20 cellular contexts compared by ENCODE assay signal in genomic region chr10:14613570-14613918, GRCh38.
"Had no signal": no experiment of that assay in that cellular context is flagged by ENCODE, and none has a peak within 500 bp of the region (broad histone marks: within the 10 kb centered on the region; RNA-seq: fewer than 3 reads in every experiment).

No MANE protein-coding gene starts in this region.

- H3K4me2 ChIP-seq: neural progenitor cell had no signal

- H3K36me3 Mint-ChIP-seq: activated naive CD4-positive, alpha-beta T cell treated with anti-CD3 and anti-CD28 coated beads, Interleukin-2, amount 50 U/mL, for 72 hours; neural progenitor cell; stimulated activated memory B cell treated with anti-CD40 and anti-IgM and Interleukin-4, amounts not matched to agents 10 μg/mL and 1 μg/mL and 100 μg/mL, for 72 hours; WTC11 had no signal

- H3K27ac Mint-ChIP-seq: activated CD8-positive, alpha-beta T cell treated with anti-CD3 and anti-CD28 coated beads for 36 hours; activated naive CD4-positive, alpha-beta T cell treated with anti-CD3 and anti-CD28 coated beads, Interleukin-2, amount 50 U/mL, for 72 hours; neural progenitor cell; WTC11 had no signal

- H3K9ac ChIP-seq: neural progenitor cell had no signal

- H3K9me3 ChIP-seq: adrenal gland, gastrocnemius medialis, ovary, tibial nerve had no signal

- H3K9me3 Mint-ChIP-seq: activated CD8-positive, alpha-beta T cell treated with anti-CD3 and anti-CD28 coated beads for 36 hours; activated T-cell treated with anti-CD3 and anti-CD28 coated beads, Interleukin-2, amount 50 U/mL, for 4 hours; neural progenitor cell; stimulated activated memory B cell treated with anti-CD40 and anti-IgM and Interleukin-4, amounts not matched to agents 10 μg/mL and 1 μg/mL and 100 μg/mL, for 72 hours; WTC11 had no signal

- H3K4me3 ChIP-seq: adrenal gland, gastrocnemius medialis, lung, neural progenitor cell, ovary, tibial nerve had no signal

- DNase-seq: activated CD4-positive, alpha-beta T cell treated with anti-CD3 and anti-CD28 coated beads for 4 hours; activated CD8-positive, alpha-beta T cell treated with anti-CD3 and anti-CD28 coated beads for 36 hours; activated gamma-delta T cell; activated T-cell treated with anti-CD3 and anti-CD28 coated beads, Interleukin-2, amount 50 U/mL, for 4 hours; adrenal gland; effector CD8-positive, alpha-beta T cell; gastrocnemius medialis; midbrain; ovary; stimulated activated CD4-positive, alpha-beta T cell treated with anti-CD3 and anti-CD28 coated beads, Interleukin-4, amount 100 ng/mL, for 4 hours; substantia nigra had no signal

- H3K27me3 Mint-ChIP-seq: activated CD8-positive, alpha-beta T cell treated with anti-CD3 and anti-CD28 coated beads for 36 hours; stimulated activated memory B cell treated with anti-CD40 and anti-IgM and Interleukin-4, amounts not matched to agents 10 μg/mL and 1 μg/mL and 100 μg/mL, for 72 hours had no signal

- H3K4me3 Mint-ChIP-seq: activated CD8-positive, alpha-beta T cell treated with anti-CD3 and anti-CD28 coated beads for 36 hours; activated T-cell treated with anti-CD3 and anti-CD28 coated beads, Interleukin-2, amount 50 U/mL, for 4 hours; neural progenitor cell; stimulated activated memory B cell treated with anti-CD40 and anti-IgM and Interleukin-4, amounts not matched to agents 10 μg/mL and 1 μg/mL and 100 μg/mL, for 72 hours; WTC11 had no signal

- ATAC-seq: activated CD8-positive, alpha-beta T cell treated with anti-CD3 and anti-CD28 coated beads for 36 hours; activated T-cell treated with anti-CD3 and anti-CD28 coated beads, Interleukin-2, amount 50 U/mL, for 4 hours; esophagus mucosa; gastrocnemius medialis; left lobe of liver; sciatic nerve; stimulated activated memory B cell treated with anti-CD40 and anti-IgM and Interleukin-4, amounts not matched to agents 10 μg/mL and 1 μg/mL and 100 μg/mL, for 72 hours; WTC11 had no signal

- H3K36me3 ChIP-seq: adrenal gland, gastrocnemius medialis, neural progenitor cell, ovary, tibial nerve had no signal

- H3K27ac ChIP-seq: gastrocnemius medialis, neural progenitor cell, ovary, tibial nerve had no signal

- H3K27me3 ChIP-seq: adrenal gland, gastrocnemius medialis, neural progenitor cell, ovary, tibial nerve had no signal

- H3K4me1 ChIP-seq: gastrocnemius medialis had no signal
